In genomic region chr13:112622375-112622774, GRCh38 we compare ENCODE assay signal across 33 cellular contexts.
"Had no signal": no experiment of that assay in that cellular context is flagged by ENCODE, and none has a peak within 500 bp of the region (broad histone marks: within the 10 kb centered on the region; RNA-seq: fewer than 3 reads in every experiment).

No MANE protein-coding gene starts in this region.

- H3K4me3 ChIP-seq: colonic mucosa, esophagus squamous epithelium, lung, mucosa of descending colon, pancreas, right lobe of liver, testis, tibial artery had no signal

- H3K9me3 Mint-ChIP-seq: dendritic cell treated with granulocyte-macrophage colony-stimulating factor and Interleukin-4, amounts not matched to agents 40 ng/mL and 50 ng/mL, for 4 days; immature natural killer cell; memory B cell; mesothelial cell of epicardium; naive B cell; nephron; stimulated activated effector memory CD8-positive, alpha-beta T cell treated with anti-CD3 and anti-CD28 coated beads, Interleukin-12 subunit alpha, Interleukin-12 subunit beta, amount 100 ng/mL, for 72 hours; type B pancreatic cell had no signal

- H3K4me1 ChIP-seq: colonic mucosa, pancreas, testis, tibial artery had no signal

- H3K36me3 ChIP-seq: colonic mucosa, esophagus squamous epithelium, neutrophil, pancreas, right lobe of liver, tibial artery had no signal

- H3K36me3 Mint-ChIP-seq: immature natural killer cell; memory B cell; mesothelial cell of epicardium; naive B cell; stimulated activated effector memory CD8-positive, alpha-beta T cell treated with anti-CD3 and anti-CD28 coated beads, Interleukin-12 subunit alpha, Interleukin-12 subunit beta, amount 100 ng/mL, for 72 hours; type B pancreatic cell had no signal

- H3K27ac ChIP-seq: colonic mucosa, esophagus squamous epithelium, neutrophil, pancreas, right lobe of liver, testis, tibial artery had no signal

- H3K4me3 Mint-ChIP-seq: dendritic cell treated with granulocyte-macrophage colony-stimulating factor and Interleukin-4, amounts not matched to agents 40 ng/mL and 50 ng/mL, for 4 days; immature natural killer cell; memory B cell; mesothelial cell of epicardium; naive B cell; nephron; stimulated activated effector memory CD8-positive, alpha-beta T cell treated with anti-CD3 and anti-CD28 coated beads, Interleukin-12 subunit alpha, Interleukin-12 subunit beta, amount 100 ng/mL, for 72 hours; type B pancreatic cell had no signal

- H3K4me1 Mint-ChIP-seq: immature natural killer cell; nephron; stimulated activated effector memory CD8-positive, alpha-beta T cell treated with anti-CD3 and anti-CD28 coated beads, Interleukin-12 subunit alpha, Interleukin-12 subunit beta, amount 100 ng/mL, for 72 hours had no signal

- DNase-seq: caudate nucleus; colonic mucosa; effector CD8-positive, alpha-beta T cell; erythroblast; esophagus squamous epithelium; foreskin melanocyte; hypothalamus; immature natural killer cell; islet precursor cell; mucosa of descending colon; naive B cell; pancreas; right lobe of liver; small intestine; stimulated activated CD4-positive, alpha-beta T cell treated with anti-CD3 and anti-CD28 coated beads, Interleukin-12 subunit alpha, Interleukin-12 subunit beta, amount 100 ng/mL, for 4 hours; stimulated activated CD4-positive, alpha-beta T cell treated with anti-CD3 and anti-CD28 coated beads, Interleukin-1b, Interleukin-23, amount 100 ng/mL, for 48 hours; stimulated activated CD4-positive, alpha-beta T cell treated with anti-CD3 and anti-CD28 coated beads, Interleukin-4, amount 100 ng/mL, for 24 hours; stimulated activated naive CD8-positive, alpha-beta T cell treated with anti-CD3 and anti-CD28 coated beads, Interleukin-15, Interleukin-2, amounts not matched to agents 100 U/mL and 50 U/mL, for 24 hours; substantia nigra; testis; tibial artery had no signal

- ATAC-seq: left lobe of liver; mucosa of descending colon; pancreas; right lobe of liver; stimulated activated effector memory CD8-positive, alpha-beta T cell treated with anti-CD3 and anti-CD28 coated beads, Interleukin-12 subunit alpha, Interleukin-12 subunit beta, amount 100 ng/mL, for 72 hours; stimulated activated naive CD8-positive, alpha-beta T cell treated with anti-CD3 and anti-CD28 coated beads, Interleukin-15, Interleukin-2, amounts not matched to agents 100 U/mL and 50 U/mL, for 24 hours had no signal

- H3K27me3 ChIP-seq: colonic mucosa, pancreas, right lobe of liver, testis had no signal

- H3K9me3 ChIP-seq: colonic mucosa, esophagus squamous epithelium, mucosa of descending colon, neutrophil, pancreas, right lobe of liver, testis, tibial artery had no signal

- FAIRE-seq: endothelial cell of umbilical vein, pancreas, small intestine, urothelium cell line had no signal

- H3K27ac Mint-ChIP-seq: dendritic cell treated with granulocyte-macrophage colony-stimulating factor and Interleukin-4, amounts not matched to agents 40 ng/mL and 50 ng/mL, for 4 days; immature natural killer cell; memory B cell; mesothelial cell of epicardium; nephron; progenitor cell of endocrine pancreas; stimulated activated effector memory CD8-positive, alpha-beta T cell treated with anti-CD3 and anti-CD28 coated beads, Interleukin-12 subunit alpha, Interleukin-12 subunit beta, amount 100 ng/mL, for 72 hours; type B pancreatic cell had no signal
